23 cellular contexts compared by ENCODE assay signal in the genomic region with DNA sequence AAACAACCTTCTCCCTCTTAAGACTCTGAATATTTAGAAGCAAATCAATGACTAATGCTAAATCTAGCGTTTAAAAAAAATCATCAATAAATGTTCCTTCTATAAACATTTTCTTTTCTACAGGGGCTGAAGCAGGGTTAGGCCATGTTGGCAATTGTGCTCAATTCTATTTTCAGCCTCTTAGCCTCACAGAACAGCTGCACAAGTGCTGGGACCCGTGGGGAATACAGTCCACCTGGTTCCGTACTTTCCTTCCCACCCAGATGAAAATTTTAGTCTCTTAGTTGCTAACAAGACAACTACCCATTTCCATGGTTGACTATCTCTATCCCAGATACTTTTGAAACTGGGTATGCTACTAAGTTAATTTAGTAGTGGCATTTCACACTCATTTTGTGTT.
"Had no signal": no experiment of that assay in that cellular context is flagged by ENCODE, and none has a peak within 500 bp of the region (broad histone marks: within the 10 kb centered on the region; RNA-seq: fewer than 3 reads in every experiment).

No MANE protein-coding gene starts in this region.

- H3K4me3 ChIP-seq: SK-N-MC had no signal

- DNase-seq: activated CD4-positive, alpha-beta memory T cell treated with anti-CD3 and anti-CD28 coated beads, Interleukin-2, amount 10 ng/mL, durations not matched to agents 7 days and 5 days; activated CD4-positive, alpha-beta T cell treated with anti-CD3 and anti-CD28 coated beads, Interleukin-2, amount 50 U/mL, for 1 hour; activated CD4-positive, CD25-positive, alpha-beta regulatory T cell; activated gamma-delta T cell treated with Interleukin-2 at 50 U/mL for 16 hours; activated naive CD4-positive, alpha-beta T cell treated with anti-CD3 and anti-CD28 coated beads, Interleukin-2, amount 10 ng/mL, durations not matched to agents 7 days and 5 days; activated naive CD8-positive, alpha-beta T cell treated with anti-CD3 and anti-CD28 coated beads for 36 hours; activated T-cell treated with anti-CD3 and anti-CD28 coated beads, Interleukin-2, amount 50 U/mL, for 72 hours; anterior cingulate cortex; cerebellar nuclear complex; Kasumi-1; KBM-7; NCI-H1105 treated with DMSO at 0.1 percent for 48 hours; NCI-H1436 treated with DMSO at 0.1 percent for 48 hours; NCI-H187; NCI-H2081; NCI-H345; NCI-H510A; NCI-H526 treated with DMSO at 0.1 percent for 48 hours; NCI-H82; SIG-M5; T-helper 1 cell had no signal

- H3K27ac ChIP-seq: SK-N-MC, VCaP had no signal

- ATAC-seq: activated T-cell treated with anti-CD3 and anti-CD28 coated beads, Interleukin-2, amount 50 U/mL, for 72 hours had no signal
